ENCODE assay signal across 7 cellular contexts in the genomic region with DNA sequence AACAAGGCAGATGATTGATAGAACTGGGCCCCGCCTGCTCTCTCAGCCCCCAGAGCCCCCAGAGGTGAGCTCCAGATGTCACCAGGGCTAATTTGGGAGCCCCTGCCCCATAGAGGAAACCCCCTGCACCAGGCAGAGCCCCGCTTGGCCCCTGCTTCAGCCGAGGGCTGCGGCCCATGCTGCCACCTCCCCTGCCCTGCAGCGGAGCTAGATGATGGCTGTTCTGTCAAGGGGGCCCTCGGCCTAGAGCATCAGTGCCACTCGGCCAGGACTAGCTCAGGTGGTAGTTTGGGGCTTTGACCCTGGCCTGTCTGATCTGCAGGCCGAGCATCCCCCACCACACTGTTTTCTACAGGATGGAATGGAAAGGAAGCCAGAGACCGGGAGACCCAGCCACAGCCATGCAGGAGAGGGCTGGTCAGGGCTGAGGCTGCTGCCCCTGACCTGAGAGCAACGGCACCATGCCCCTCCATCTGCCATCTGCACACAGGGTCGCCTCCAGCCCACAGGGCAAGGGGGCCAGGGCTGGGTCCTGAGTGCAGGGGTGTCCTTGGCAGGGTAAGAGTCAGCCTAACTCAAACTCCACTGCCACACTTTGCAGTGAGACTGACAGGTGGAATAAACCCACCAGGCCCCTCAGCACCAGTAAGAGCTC. TPM values are rescaled to one million over a fixed set of nuclear protein-coding genes. Genes with fewer than 3 reads are reported as not detected.
"Had no signal": no experiment of that assay in that cellular context is flagged by ENCODE, and none has a peak within 500 bp of the region (broad histone marks: within the 10 kb centered on the region; RNA-seq: fewer than 3 reads in every experiment).

No MANE protein-coding gene starts in this region.

RNA-seq across cellular contexts. Expression of gene PRODH, which starts 24.2 kb away (rescaled TPM):
- total RNA-seq: activated CD4-positive, alpha-beta T cell treated with anti-CD3 and anti-CD28 coated beads for 36 hours; activated CD8-positive, alpha-beta T cell treated with anti-CD3 and anti-CD28 coated beads, Interleukin-2, amount 10 ng/mL, durations not matched to agents 7 days and 5 days; activated naive CD8-positive, alpha-beta T cell treated with anti-CD3 and anti-CD28 coated beads for 36 hours; IMR-90; K562; M059J had no signal

RNA-seq across cellular contexts. Expression of gene DGCR6, which starts 54.2 kb away (rescaled TPM):
- total RNA-seq: ascending aorta had no signal
